ENCODE assay signal across 8 cellular contexts in genomic region chr11:19432370-19433163, GRCh38.
DNase-seq lines count a peak whose midpoint lies in the region; ATAC-seq and TF ChIP-seq lines count a peak whose summit lies in the region.

No MANE protein-coding gene starts in this region.

- POLR2A ChIA-PET in IMR-90 (lab: Charles Lee; ENCODE audit: unreplicated experiment): interaction anchor here (0.7 kb wide), 1 partner anchor 9 kb away, joined by 5 read pairs; no protein-coding TSS in a partner anchor

- H4K91ac ChIP-seq in IMR-90 (ENCODE audit: insufficient read depth, low read depth, low read length): 0 out of 2 replicates have a peak overlapping the region, but pooled peaks have one; percentile 19

- H3K9ac ChIP-seq in IMR-90 (ENCODE audit: low read depth, low read length): 0 out of 2 replicates have a peak overlapping the region, but pooled peaks have one; percentile 15

- H2BK120ac ChIP-seq in IMR-90 (ENCODE audit: low read depth, low read length): peak overlapping the region; percentile 49; the same call in 1 of the 2 replicates

- intact Hi-C loops in IMR-90 (cut with micrococcal nuclease) (loop anchor here (5.0 kb wide), 1 partner anchor 120 kb away; no protein-coding TSS in a partner anchor), esophagus squamous epithelium (cut with DNase I) (no loop called here)

- H2AK5ac ChIP-seq in IMR-90 (ENCODE audit: low read depth, low read length): no peak overlapping the region

- TF ChIP-seq CTCF in GM10266 (IDR thresholded peaks at IDR 0.05; ENCODE audit: control insufficient read depth, insufficient read depth, low read depth, missing control alignments) (no peak), IMR-90 (conservative IDR thresholded peaks at IDR 0.05; ENCODE audit: low read depth, low read length) (no peak), esophagus squamous epithelium (IDR thresholded peaks at IDR 0.05) (no peak)

- TF ChIP-seq RAD21 in IMR-90 (IDR thresholded peaks at IDR 0.05; ENCODE audit: low read length): no peak

- H3K27me3 ChIP-seq in IMR-90 (ENCODE audit: control insufficient read depth, insufficient read depth, low read length): no peaks in the 10 kb centered on the region; the same call in none of the 2 replicates
- H3K27me3 ChIP-seq in esophagus squamous epithelium: peaks cover 0 to 35% (median 0%) of the 10 kb centered on the region in 4 donors

- H3K9me3 ChIP-seq in IMR-90 (ENCODE audit: control insufficient read depth, insufficient read depth, low read length): no peaks in the 10 kb centered on the region
- no peaks in the 10 kb centered on the region for H3K9me3 ChIP-seq in esophagus squamous epithelium

- peak overlapping the region; percentile 14 for H3K4ac ChIP-seq in IMR-90 (ENCODE audit: low read depth, low read length)

- no peaks in the 10 kb centered on the region for H3K9me3 Mint-ChIP-seq in T-helper 2 cell treated with Interferon-gamma antibody and Interleukin-4, amounts not matched to agents 5 μg/mL and 100 μg/mL, for 36 hours

- no peak for TF ChIP-seq POLR2A in IMR-90 (IDR thresholded peaks at IDR 0.05; ENCODE audit: low read depth, low read length)
- TF ChIP-seq POLR2A in esophagus squamous epithelium (IDR thresholded peaks at IDR 0.05): peak in 1 of 4 donors; percentile 27

- H2BK20ac ChIP-seq in IMR-90 (ENCODE audit: low read depth, low read length): peak overlapping the region; percentile 52

- no peaks in the 10 kb centered on the region for H3K79me1 ChIP-seq in IMR-90 (ENCODE audit: low read depth in 1 of 2, low read length in 2 of 2)

- no peaks in the 10 kb centered on the region for H3K4me1 Mint-ChIP-seq in T-helper 2 cell treated with Interferon-gamma antibody and Interleukin-4, amounts not matched to agents 5 μg/mL and 100 μg/mL, for 36 hours (ENCODE audit: low read depth)

- 0 out of 2 replicates have a peak overlapping the region, but pooled peaks have one; percentile 22 for H4K5ac ChIP-seq in IMR-90 (ENCODE audit: low read depth, low read length)

- BruUV-seq in IMR-90 (replicated peaks; lab: Mats Ljungman, UMichigan): no TSS peak

- DNase-seq in GM10266 (ENCODE audit: extremely low spot score) (peak; percentile 36), IMR-90 (peak; percentile 94), fibroblast of the conjunctiva (ENCODE audit: low read depth) (peak; percentile 69), esophagus squamous epithelium (lab: John Stamatoyannopoulos, UW) (no peak), GF-D8 (lab: John Stamatoyannopoulos, UW) (no peak)
- no peak for DNase-seq in central memory CD4-positive, alpha-beta T cell
- DNase-seq in T-helper 2 cell treated with Interferon-gamma antibody and Interleukin-4, amounts not matched to agents 5 μg/mL and 100 μg/mL, for 36 hours (ENCODE audit: low spot score): no peak

- H3K14ac ChIP-seq in IMR-90 (replicated peaks; ENCODE audit: low read depth, low read length): no peak overlapping the region

- H3K4me1 ChIP-seq in IMR-90 (ENCODE audit: control insufficient read depth, insufficient read depth, low read length) (peaks cover 10% of the 10 kb centered on the region), esophagus squamous epithelium (no peaks in the 10 kb centered on the region)

- peaks cover 18% of the 10 kb centered on the region for H3K27me3 Mint-ChIP-seq in T-helper 2 cell treated with Interferon-gamma antibody and Interleukin-4, amounts not matched to agents 5 μg/mL and 100 μg/mL, for 36 hours (ENCODE audit: low read depth)

- WGBS in IMR-90 (ENCODE audit: extremely low coverage in 2 of 2, insufficient read length in 1 of 2), 2 experiments: no CpG with 5 or more reads among the region's 3 CpGs
- WGBS in esophagus squamous epithelium, 2 donors: 29 to 36% methylated on average over 3 of the region's 3 CpGs

- no peak overlapping the region for H3K4me3 ChIP-seq in IMR-90 (ENCODE audit: insufficient read depth, low read depth, low read length)
- H3K4me3 ChIP-seq in esophagus squamous epithelium: no peak overlapping the region

- H3K18ac ChIP-seq in IMR-90 (ENCODE audit: low read depth, low read length): peak overlapping the region; percentile 74

- H2AK9ac ChIP-seq in IMR-90 (replicated peaks; ENCODE audit: low read depth, low read length, poor library complexity): peak overlapping the region; percentile 35

- no peak overlapping the region for H3K27ac Mint-ChIP-seq in T-helper 2 cell treated with Interferon-gamma antibody and Interleukin-4, amounts not matched to agents 5 μg/mL and 100 μg/mL, for 36 hours

- H2BK15ac ChIP-seq in IMR-90 (ENCODE audit: low read depth, low read length): peak overlapping the region; percentile 10; the same call in 2 of the 3 replicates

- H3K27ac ChIP-seq in IMR-90 (ENCODE audit: insufficient read depth, low read length) (peak overlapping the region; percentile 85), esophagus squamous epithelium (peak overlapping the region in 1 of 4 donors; percentile 45)

- H3K36me3 Mint-ChIP-seq in T-helper 2 cell treated with Interferon-gamma antibody and Interleukin-4, amounts not matched to agents 5 μg/mL and 100 μg/mL, for 36 hours (ENCODE audit: low read depth): no peaks in the 10 kb centered on the region

- peak overlapping the region; percentile 55 for H3K4me2 ChIP-seq in IMR-90 (ENCODE audit: low read depth, low read length)

- H3K4me3 Mint-ChIP-seq in T-helper 2 cell treated with Interferon-gamma antibody and Interleukin-4, amounts not matched to agents 5 μg/mL and 100 μg/mL, for 36 hours: no peak overlapping the region

- H3K36me3 ChIP-seq in IMR-90 (ENCODE audit: control insufficient read depth, insufficient read depth, low read length) (no peaks in the 10 kb centered on the region), esophagus squamous epithelium (no peaks in the 10 kb centered on the region)

- peak; percentile 47 for ATAC-seq in GM21717 (IDR thresholded peaks at IDR 0.05; ENCODE audit: unreplicated experiment)
- ATAC-seq in IMR-90 (ENCODE audit: low read depth): peak; percentile 91

- in situ Hi-C loops in IMR-90 (cut with MboI; ENCODE audit: low sequenced_read_pairs): no loop called here

- peak overlapping the region in 1 of 2 experiments; percentile 51; a peak in 2 of 4 replicates for H4K8ac ChIP-seq in IMR-90 (ENCODE audit: low read depth in 2 of 2, low read length in 2 of 2)

- peak overlapping the region; percentile 37; the same call in 1 of the 2 replicates for H3K56ac ChIP-seq in IMR-90 (ENCODE audit: extremely low read depth, insufficient read depth, low read length)

- peak overlapping the region; percentile 80 for H2BK5ac ChIP-seq in IMR-90 (ENCODE audit: low read depth, low read length, poor library complexity, severe bottlenecking)

- H3K23ac ChIP-seq in IMR-90 (ENCODE audit: low read depth, low read length): peak overlapping the region; percentile 54; the same call in 1 of the 2 replicates

- peak overlapping the region; percentile 88 for H2AFZ ChIP-seq in IMR-90 (replicated peaks; ENCODE audit: low read length, poor library complexity)

- CTCF ChIA-PET in IMR-90 (lab: Yijun Ruan, JAX): interaction anchor here (1.4 kb wide), 1 partner anchor 13 kb away, joined by 4 read pairs; no protein-coding TSS in a partner anchor

- dilution Hi-C loops in IMR-90 (cut with HindIII; ENCODE audit: low sequenced_read_pairs, unreplicated experiment): no loop called here

- H4K20me1 ChIP-seq in IMR-90 (ENCODE audit: insufficient read depth, low read length): no peaks in the 10 kb centered on the region

- H3K9me1 ChIP-seq in IMR-90 (ENCODE audit: insufficient read depth, low read length): no peaks in the 10 kb centered on the region

TF ChIP-seq in IMR-90, 13 proteins besides CTCF, POLR2A, EP300 and RAD21:
- TF ChIP-seq SMC3 (IDR thresholded peaks at IDR 0.05; ENCODE audit: low read depth, low read length) (no peak), RFX5 (IDR thresholded peaks at IDR 0.05; ENCODE audit: low read depth, low read length) (peak; percentile 73; the same call in 1 of the 2 replicates), MXI1 (IDR thresholded peaks at IDR 0.05; ENCODE audit: borderline replicate concordance, low read depth, low read length) (no peak), BHLHE40 (IDR thresholded peaks at IDR 0.05; ENCODE audit: low read depth, low read length) (peak; percentile 69; the same call in 1 of the 2 replicates), CEBPB (IDR thresholded peaks at IDR 0.05; ENCODE audit: low read depth, low read length) (peak; percentile 20; the same call in 1 of the 2 replicates)

Comparison
In these comparisons a context has a peak if more than half of its experiments do, and no peak if none do; other contexts are left out.
1. DNase-seq: peak in GM10266 (single experiment), IMR-90 (single experiment) and fibroblast of the conjunctiva (single experiment); none in esophagus squamous epithelium (single experiment), GF-D8 (single experiment), central memory CD4-positive, alpha-beta T cell (single experiment) and T-helper 2 cell treated with Interferon-gamma antibody and Interleukin-4, amounts not matched to agents 5 μg/mL and 100 μg/mL, for 36 hours (single experiment).